11 cellular contexts compared by ENCODE assay signal in the genomic region with DNA sequence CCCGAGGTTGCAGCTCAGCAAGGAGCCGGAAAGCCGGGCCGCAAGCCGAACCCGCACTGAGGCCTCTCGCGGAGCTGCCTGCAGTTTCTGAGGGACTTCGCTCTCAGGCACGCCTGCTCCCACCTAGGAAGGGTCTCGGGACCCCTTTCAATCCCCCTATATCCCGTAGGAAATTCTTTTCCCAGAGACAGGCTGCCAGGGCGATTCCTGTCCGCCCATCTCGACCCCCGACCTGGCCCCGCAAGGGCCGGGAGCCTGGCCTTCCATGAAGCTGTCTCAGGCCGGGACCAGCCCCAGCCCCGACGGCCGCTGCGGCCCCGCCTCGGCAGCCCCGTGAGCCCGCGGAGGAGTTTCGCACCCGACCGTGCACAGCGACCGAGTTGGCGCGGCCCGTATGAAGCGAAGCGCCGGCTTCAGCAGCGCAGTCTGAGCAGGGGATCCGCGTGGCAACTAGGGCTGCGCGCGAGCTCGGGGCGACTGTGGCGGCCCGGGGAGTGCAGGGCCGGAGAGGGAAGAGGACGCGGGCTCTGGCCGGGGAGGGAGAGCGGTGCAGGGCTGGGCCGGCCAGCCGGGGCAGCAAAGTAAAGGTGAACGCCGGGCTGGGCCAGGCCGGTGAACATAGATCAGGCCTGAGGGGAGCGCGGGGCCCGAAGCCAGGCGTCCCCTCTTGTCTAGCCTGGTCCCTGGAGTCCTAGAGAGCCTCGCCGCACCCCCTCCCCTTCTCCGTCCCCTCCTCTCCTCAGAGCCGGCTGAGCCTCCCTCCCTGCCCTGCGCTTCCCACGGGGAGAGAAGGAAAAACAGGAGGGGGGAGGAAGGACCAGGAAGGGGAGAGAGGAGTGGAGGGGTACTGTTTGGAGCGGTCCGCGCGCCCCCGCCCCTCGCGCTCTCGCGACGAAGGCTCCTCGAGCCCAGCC. TPM values are rescaled to one million over a fixed set of nuclear protein-coding genes. Genes with fewer than 3 reads are reported as not detected.
DNase-seq lines count a peak whose midpoint lies in the region; ATAC-seq lines count a peak whose summit lies in the region.
"Had no signal": no experiment of that assay in that cellular context is flagged by ENCODE, and none has a peak within 500 bp of the region (broad histone marks: within the 10 kb centered on the region; RNA-seq: fewer than 3 reads in every experiment).

No MANE protein-coding gene starts in this region.

- H3K4me1 Mint-ChIP-seq in activated T-cell treated with anti-CD3 and anti-CD28 coated beads, Interleukin-2, amount 50 U/mL, for 72 hours (ENCODE audit: low read depth) = peaks cover 27% of the 10 kb centered on the region

- no peak overlapping the region for H3K27ac ChIP-seq in urinary bladder (ENCODE audit: low read depth)

- peaks cover 64% of the 10 kb centered on the region for H3K27me3 Mint-ChIP-seq in activated T-cell treated with anti-CD3 and anti-CD28 coated beads, Interleukin-2, amount 50 U/mL, for 72 hours (ENCODE audit: low read depth)

- peak overlapping the region; percentile 39 to 70 for H3K4me3 Mint-ChIP-seq in activated T-cell treated with anti-CD3 and anti-CD28 coated beads, Interleukin-2, amount 50 U/mL, for 72 hours
- H3K4me3 Mint-ChIP-seq: T-helper 1 cell treated with Interleukin-12 subunit alpha and Interleukin-12 subunit beta and Interleukin-4 antibody, amounts not matched to agents 30 μg/mL and 1 μg/mL, for 36 hours had no signal

- intact Hi-C loops in Right ventricle myocardium inferior (cut with DNase I) = no loop called here
- intact Hi-C loops in cardiac septum (cut with DNase I) = no loop called here

- H3K4me3 ChIP-seq in urinary bladder (ENCODE audit: low read depth, low read length) = peak overlapping the region; percentile 15

- WGBS in urinary bladder = 2% methylated on average over 80 of the region's 80 CpGs

- no peaks in the 10 kb centered on the region for H3K36me3 ChIP-seq in urinary bladder (ENCODE audit: insufficient read depth)

- ATAC-seq in Right ventricle myocardium inferior = peak; percentile 30
- ATAC-seq in activated T-cell treated with anti-CD3 and anti-CD28 coated beads, Interleukin-2, amount 50 U/mL, for 72 hours (replicated peaks in 1 of 2) = peak; percentile 42
- no peak for ATAC-seq in GM21576 (IDR thresholded peaks at IDR 0.05; ENCODE audit: unreplicated experiment)

- DNase-seq in Right ventricle myocardium inferior (ENCODE audit: missing footprints) = peak; percentile 45
- DNase-seq in cardiac septum (ENCODE audit: low spot score) = no peak
- peak in 1 of 2 donors; percentile 39 for DNase-seq in activated T-cell treated with anti-CD3 and anti-CD28 coated beads, Interleukin-2, amount 50 U/mL, for 72 hours
- peak; percentile 54 for DNase-seq in left kidney (ENCODE audit: low read depth, low spot score)
- DNase-seq in EL = no peak
- no peak for DNase-seq in UCSD-AML1 (lab: John Stamatoyannopoulos, UW; ENCODE audit: unreplicated experiment)
- DNase-seq: dermis blood vessel endothelial cell had no signal

- H3K9me3 Mint-ChIP-seq in activated T-cell treated with anti-CD3 and anti-CD28 coated beads, Interleukin-2, amount 50 U/mL, for 72 hours = no peaks in the 10 kb centered on the region
- H3K9me3 Mint-ChIP-seq: T-helper 1 cell treated with Interleukin-12 subunit alpha and Interleukin-12 subunit beta and Interleukin-4 antibody, amounts not matched to agents 30 μg/mL and 1 μg/mL, for 36 hours had no signal

- H3K27ac Mint-ChIP-seq in activated T-cell treated with anti-CD3 and anti-CD28 coated beads, Interleukin-2, amount 50 U/mL, for 72 hours = no peak overlapping the region

- H3K4me1 ChIP-seq in urinary bladder (ENCODE audit: insufficient read depth) = no peaks in the 10 kb centered on the region

- peaks cover 0 to 3% of the 10 kb centered on the region in 2 donors for H3K36me3 Mint-ChIP-seq in activated T-cell treated with anti-CD3 and anti-CD28 coated beads, Interleukin-2, amount 50 U/mL, for 72 hours (ENCODE audit: insufficient read depth in 2 of 2)

RNA-seq across cellular contexts. Expression of gene PRDM12, which starts 0.9 kb away (rescaled TPM):
- total RNA-seq in Right ventricle myocardium inferior (not detected), cardiac septum (not detected), urinary bladder (not detected)
- total RNA-seq in activated T-cell treated with anti-CD3 and anti-CD28 coated beads, Interleukin-2, amount 50 U/mL, for 72 hours = not detected
- not detected for polyA plus RNA-seq in urinary bladder
- total RNA-seq: dermis blood vessel endothelial cell, myocyte had no signal

RNA-seq across cellular contexts. Expression of gene EXOSC2, which starts 30.1 kb away (rescaled TPM):
- total RNA-seq in Right ventricle myocardium inferior (11.2 TPM), cardiac septum (12.7 TPM), urinary bladder (24.6 TPM)
- 10 to 100 TPM; 43.7 to 55.0 TPM for total RNA-seq in activated T-cell treated with anti-CD3 and anti-CD28 coated beads, Interleukin-2, amount 50 U/mL, for 72 hours
- 18.4 TPM for polyA plus RNA-seq in urinary bladder

Comparison
In these comparisons a context has a peak if more than half of its experiments do, and no peak if none do; other contexts are left out.
1. DNase-seq: peak in Right ventricle myocardium inferior (single experiment) and left kidney (single experiment); none in cardiac septum (single experiment), EL (single experiment) and UCSD-AML1 (single experiment).